In genomic region chr15:42068601-42069000, GRCh38 we compare ENCODE assay signal across 36 cellular contexts. TPM values are rescaled to one million over a fixed set of nuclear protein-coding genes. Genes with fewer than 3 reads are reported as not detected.
"Had no signal": no experiment of that assay in that cellular context is flagged by ENCODE, and none has a peak within 500 bp of the region (broad histone marks: within the 10 kb centered on the region; RNA-seq: fewer than 3 reads in every experiment).

No MANE protein-coding gene starts in this region.

- H3K9ac ChIP-seq: parathyroid adenoma, SK-N-SH had no signal

- H3K9me3 ChIP-seq: breast epithelium, gastrocnemius medialis, neutrophil, right atrium auricular region, SK-N-SH, testis, transverse colon, vagina had no signal

- H3K27ac Mint-ChIP-seq: activated CD8-positive, alpha-beta T cell treated with anti-CD3 and anti-CD28 coated beads for 36 hours; activated T-cell treated with anti-CD3 and anti-CD28 coated beads, Interleukin-2, amount 50 U/mL, for 72 hours; memory B cell; nephron; T-helper 1 cell treated with Interleukin-12 subunit alpha and Interleukin-12 subunit beta and Interleukin-4 antibody, amounts not matched to agents 30 μg/mL and 1 μg/mL, for 36 hours had no signal

- FAIRE-seq: endometrium, keratinocyte had no signal

- H3K9me3 Mint-ChIP-seq: T-helper 1 cell treated with Interleukin-12 subunit alpha and Interleukin-12 subunit beta and Interleukin-4 antibody, amounts not matched to agents 30 μg/mL and 1 μg/mL, for 36 hours had no signal

- H3K4me3 ChIP-seq: breast epithelium, gastrocnemius medialis, hepatocyte, right atrium auricular region, smooth muscle cell, testis, transverse colon, vagina had no signal

- H3K36me3 ChIP-seq: breast epithelium, gastrocnemius medialis, neutrophil, right atrium auricular region, transverse colon, vagina, WERI-Rb-1 had no signal

- H3K4me3 Mint-ChIP-seq: activated CD8-positive, alpha-beta T cell treated with anti-CD3 and anti-CD28 coated beads for 36 hours; activated T-cell treated with anti-CD3 and anti-CD28 coated beads, Interleukin-2, amount 50 U/mL, for 72 hours; central memory CD8-positive, alpha-beta T cell; memory B cell; nephron; T-helper 1 cell treated with Interleukin-12 subunit alpha and Interleukin-12 subunit beta and Interleukin-4 antibody, amounts not matched to agents 30 μg/mL and 1 μg/mL, for 36 hours had no signal

- ATAC-seq: activated CD8-positive, alpha-beta T cell treated with anti-CD3 and anti-CD28 coated beads for 36 hours; activated naive CD4-positive, alpha-beta T cell treated with anti-CD3 and anti-CD28 coated beads, Interleukin-2, amount 50 U/mL, for 72 hours; activated T-cell treated with anti-CD3 and anti-CD28 coated beads, Interleukin-2, amount 50 U/mL, for 72 hours; gastrocnemius medialis; left colon had no signal

- DNase-seq: activated CD4-positive, alpha-beta T cell treated with anti-CD3 and anti-CD28 coated beads for 1 hour; activated CD4-positive, alpha-beta T cell treated with anti-CD3 and anti-CD28 coated beads, Interleukin-2, amount 50 U/mL, for 1 hour; activated CD8-positive, alpha-beta T cell treated with anti-CD3 and anti-CD28 coated beads for 36 hours; activated naive CD4-positive, alpha-beta T cell; activated T-cell treated with anti-CD3 and anti-CD28 coated beads for 4 hours; activated T-cell treated with anti-CD3 and anti-CD28 coated beads, Interleukin-2, amount 50 U/mL, for 72 hours; dermis blood vessel endothelial cell; effector CD8-positive, alpha-beta T cell; gastrocnemius medialis; left colon; SK-N-SH; stimulated activated CD4-positive, alpha-beta T cell treated with anti-CD3 and anti-CD28 coated beads, Interleukin-1b, Interleukin-23, amount 100 ng/mL, for 48 hours; stimulated activated CD4-positive, alpha-beta T cell treated with anti-CD3 and anti-CD28 coated beads, Interleukin-4, amount 100 ng/mL, for 4 hours; stimulated activated naive CD4-positive, alpha-beta T cell; SW 1271; T1000; testis; transverse colon; WERI-Rb-1 had no signal

- H3K27me3 ChIP-seq: breast epithelium, gastrocnemius medialis, hepatocyte, right atrium auricular region, testis, transverse colon, vagina had no signal

- H3K4me1 ChIP-seq: breast epithelium, gastrocnemius medialis, parathyroid adenoma, right atrium auricular region, testis, transverse colon, vagina had no signal

- H3K27ac ChIP-seq: breast epithelium, gastrocnemius medialis, hepatocyte, neutrophil, parathyroid adenoma, right atrium auricular region, testis, transverse colon, vagina, WERI-Rb-1 had no signal

RNA-seq across cellular contexts. Expression of gene PLA2G4D, which starts 25.8 kb away (rescaled TPM):
- total RNA-seq: activated CD8-positive, alpha-beta T cell treated with anti-CD3 and anti-CD28 coated beads for 36 hours; activated naive CD4-positive, alpha-beta T cell treated with anti-CD3 and anti-CD28 coated beads, Interleukin-2, amount 50 U/mL, for 72 hours; activated T-cell treated with anti-CD3 and anti-CD28 coated beads, Interleukin-2, amount 50 U/mL, for 72 hours; breast epithelium; epithelial cell of proximal tubule; mononuclear cell; pulmonary artery endothelial cell; right atrium auricular region had no signal
- polyA plus RNA-seq: hepatocyte, SK-N-SH had no signal

RNA-seq across cellular contexts. Expression of gene PLA2G4E, which starts 47.8 kb away (rescaled TPM):
- total RNA-seq: activated CD8-positive, alpha-beta T cell treated with anti-CD3 and anti-CD28 coated beads for 36 hours; activated naive CD4-positive, alpha-beta T cell treated with anti-CD3 and anti-CD28 coated beads, Interleukin-2, amount 50 U/mL, for 72 hours; activated T-cell treated with anti-CD3 and anti-CD28 coated beads, Interleukin-2, amount 50 U/mL, for 72 hours; breast epithelium; dermis blood vessel endothelial cell; epithelial cell of proximal tubule; gastrocnemius medialis; left colon; mononuclear cell; pulmonary artery endothelial cell had no signal
- polyA plus RNA-seq: SK-N-SH, smooth muscle cell had no signal
